ENCODE assay signal across 1 cellular context in the genomic region with DNA sequence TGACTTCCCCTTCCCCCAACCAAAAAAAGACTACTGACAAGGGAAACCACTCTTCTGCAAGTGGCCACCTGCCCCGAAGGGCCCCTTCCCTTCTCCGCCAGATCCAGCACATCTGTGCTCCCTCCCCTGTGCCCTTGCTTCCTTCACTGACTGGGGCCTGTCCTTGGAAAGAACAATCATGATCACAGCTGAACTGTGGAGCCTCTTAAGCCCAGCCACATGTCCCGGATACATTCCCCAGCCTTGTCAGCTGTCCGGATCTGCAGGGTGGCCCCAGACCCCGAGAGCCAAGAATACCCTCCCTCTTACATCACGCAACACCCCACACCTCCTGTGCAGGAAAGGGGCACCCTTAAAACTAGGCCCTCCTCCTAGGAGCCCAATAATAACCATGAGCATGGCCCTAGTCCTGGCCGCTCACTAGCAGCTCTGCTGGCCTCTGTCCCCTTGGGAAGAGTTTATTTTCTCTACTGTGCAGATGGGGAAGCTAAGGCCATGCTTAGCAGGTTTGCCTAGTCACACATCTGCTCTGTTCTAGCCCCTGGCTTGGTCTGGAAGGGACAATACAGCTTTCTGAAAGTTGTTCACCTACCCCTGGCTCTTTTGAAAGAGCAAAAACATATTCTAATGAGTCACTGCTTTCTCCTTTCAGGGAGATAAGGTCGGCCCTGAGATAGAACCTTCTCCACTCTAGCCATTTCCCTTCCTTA.
TF ChIP-seq lines count a peak whose summit lies in the region.

No MANE protein-coding gene starts in this region.

TF ChIP-seq in K562, 482 proteins besides CTCF, POLR2A, EP300 and RAD21 (continued from another document and continues in another):
- TF ChIP-seq, protein P1, sequence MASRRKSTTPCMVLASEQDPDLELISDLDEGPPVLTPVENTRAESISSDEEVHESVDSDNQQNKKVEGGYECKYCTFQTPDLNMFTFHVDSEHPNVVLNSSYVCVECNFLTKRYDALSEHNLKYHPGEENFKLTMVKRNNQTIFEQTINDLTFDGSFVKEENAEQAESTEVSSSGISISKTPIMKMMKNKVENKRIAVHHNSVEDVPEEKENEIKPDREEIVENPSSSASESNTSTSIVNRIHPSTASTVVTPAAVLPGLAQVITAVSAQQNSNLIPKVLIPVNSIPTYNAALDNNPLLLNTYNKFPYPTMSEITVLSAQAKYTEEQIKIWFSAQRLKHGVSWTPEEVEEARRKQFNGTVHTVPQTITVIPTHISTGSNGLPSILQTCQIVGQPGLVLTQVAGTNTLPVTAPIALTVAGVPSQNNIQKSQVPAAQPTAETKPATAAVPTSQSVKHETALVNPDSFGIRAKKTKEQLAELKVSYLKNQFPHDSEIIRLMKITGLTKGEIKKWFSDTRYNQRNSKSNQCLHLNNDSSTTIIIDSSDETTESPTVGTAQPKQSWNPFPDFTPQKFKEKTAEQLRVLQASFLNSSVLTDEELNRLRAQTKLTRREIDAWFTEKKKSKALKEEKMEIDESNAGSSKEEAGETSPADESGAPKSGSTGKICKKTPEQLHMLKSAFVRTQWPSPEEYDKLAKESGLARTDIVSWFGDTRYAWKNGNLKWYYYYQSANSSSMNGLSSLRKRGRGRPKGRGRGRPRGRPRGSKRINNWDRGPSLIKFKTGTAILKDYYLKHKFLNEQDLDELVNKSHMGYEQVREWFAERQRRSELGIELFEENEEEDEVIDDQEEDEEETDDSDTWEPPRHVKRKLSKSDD (conservative IDR thresholded peaks at IDR 0.05; ENCODE audit: low read length), result no peak
- TF ChIP-seq ZNF197 (CRISPR knock-in tag; IDR thresholded peaks at IDR 0.05; ENCODE audit: low read depth) (no peak), TAF7 (tag; IDR thresholded peaks at IDR 0.05) (no peak), ZNF717 (CRISPR knock-in tag; IDR thresholded peaks at IDR 0.05) (no peak), KAT7 (CRISPR knock-in tag; IDR thresholded peaks at IDR 0.05; ENCODE audit: borderline replicate concordance) (peak; percentile 68; the same call in 1 of the 2 replicates), PTTG1 (tag; IDR thresholded peaks at IDR 0.05; ENCODE audit: low read depth) (no peak), CCAR2 (IDR thresholded peaks at IDR 0.05; ENCODE audit: low read depth, low read length) (no peak), SNIP1 (IDR thresholded peaks at IDR 0.05; ENCODE audit: low read depth) (no peak), ARID2 (IDR thresholded peaks at IDR 0.05) (no peak), CEBPG (CRISPR knock-in tag; IDR thresholded peaks at IDR 0.05) (no peak), CEBPG (tag; conservative IDR thresholded peaks at IDR 0.05 in 1 of 2, IDR thresholded peaks at IDR 0.05 in 1 of 2) (no peak), MAFG (tag; conservative IDR thresholded peaks at IDR 0.05) (0 out of 2 replicates have a peak, but pooled peaks have one; percentile 9), PHB2 (IDR thresholded peaks at IDR 0.05; ENCODE audit: low read depth) (no peak), RFX5 (IDR thresholded peaks at IDR 0.05; ENCODE audit: low read depth, low read length) (no peak), ZNF79 (CRISPR knock-in tag; IDR thresholded peaks at IDR 0.05; ENCODE audit: low read depth) (no peak), MTA3 (IDR thresholded peaks at IDR 0.05; ENCODE audit: borderline replicate concordance) (no peak), FOXP1 (CRISPR knock-in tag; IDR thresholded peaks at IDR 0.05) (no peak), ZNF589 (CRISPR knock-in tag; IDR thresholded peaks at IDR 0.05; ENCODE audit: low read depth) (no peak), ILF3 (IDR thresholded peaks at IDR 0.05; ENCODE audit: borderline replicate concordance) (no peak), SRSF3 (IDR thresholded peaks at IDR 0.05; ENCODE audit: insufficient read depth, low read length) (no peak), ARID1B (IDR thresholded peaks at IDR 0.05) (peak; percentile 52), ETV6 (IDR thresholded peaks at IDR 0.05; ENCODE audit: borderline replicate concordance in 1 of 2, low read depth in 2 of 2, low read length in 1 of 2) (no peak), ETV6 (CRISPR knock-in tag; IDR thresholded peaks at IDR 0.05; ENCODE audit: borderline replicate concordance) (no peak), EHMT2 (IDR thresholded peaks at IDR 0.05) (no peak), SMARCA5 (IDR thresholded peaks at IDR 0.05) (no peak), HDAC1 (IDR thresholded peaks at IDR 0.05) (0 out of 4 replicates have a peak, but pooled peaks of 1 of the 2 experiments have one; percentile 34), ZNF316 (IDR thresholded peaks at IDR 0.05) (no peak; the same call in 1 of the 2 replicates), ZNF695 (CRISPR knock-in tag; IDR thresholded peaks at IDR 0.05) (no peak), MYC (IDR thresholded peaks at IDR 0.05; ENCODE audit: low read depth, low read length) (peak; percentile 42; the same call in 1 of the 2 replicates), MYC (CRISPR knock-in tag; IDR thresholded peaks at IDR 0.05; ENCODE audit: borderline replicate concordance, low read depth) (no peak), ERF (CRISPR knock-in tag; IDR thresholded peaks at IDR 0.05) (no peak), LCOR (CRISPR knock-in tag; IDR thresholded peaks at IDR 0.05) (no peak), MTA1 (IDR thresholded peaks at IDR 0.05; ENCODE audit: borderline replicate concordance) (no peak), XRCC4 (IDR thresholded peaks at IDR 0.05; ENCODE audit: extremely low read depth, insufficient read depth, insufficient read length) (no peak)
- TF ChIP-seq, protein P2, sequence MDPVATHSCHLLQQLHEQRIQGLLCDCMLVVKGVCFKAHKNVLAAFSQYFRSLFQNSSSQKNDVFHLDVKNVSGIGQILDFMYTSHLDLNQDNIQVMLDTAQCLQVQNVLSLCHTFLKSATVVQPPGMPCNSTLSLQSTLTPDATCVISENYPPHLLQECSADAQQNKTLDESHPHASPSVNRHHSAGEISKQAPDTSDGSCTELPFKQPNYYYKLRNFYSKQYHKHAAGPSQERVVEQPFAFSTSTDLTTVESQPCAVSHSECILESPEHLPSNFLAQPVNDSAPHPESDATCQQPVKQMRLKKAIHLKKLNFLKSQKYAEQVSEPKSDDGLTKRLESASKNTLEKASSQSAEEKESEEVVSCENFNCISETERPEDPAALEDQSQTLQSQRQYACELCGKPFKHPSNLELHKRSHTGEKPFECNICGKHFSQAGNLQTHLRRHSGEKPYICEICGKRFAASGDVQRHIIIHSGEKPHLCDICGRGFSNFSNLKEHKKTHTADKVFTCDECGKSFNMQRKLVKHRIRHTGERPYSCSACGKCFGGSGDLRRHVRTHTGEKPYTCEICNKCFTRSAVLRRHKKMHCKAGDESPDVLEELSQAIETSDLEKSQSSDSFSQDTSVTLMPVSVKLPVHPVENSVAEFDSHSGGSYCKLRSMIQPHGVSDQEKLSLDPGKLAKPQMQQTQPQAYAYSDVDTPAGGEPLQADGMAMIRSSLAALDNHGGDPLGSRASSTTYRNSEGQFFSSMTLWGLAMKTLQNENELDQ (CRISPR knock-in tag; IDR thresholded peaks at IDR 0.05; ENCODE audit: borderline replicate concordance), result no peak
- TF ChIP-seq, protein P3, sequence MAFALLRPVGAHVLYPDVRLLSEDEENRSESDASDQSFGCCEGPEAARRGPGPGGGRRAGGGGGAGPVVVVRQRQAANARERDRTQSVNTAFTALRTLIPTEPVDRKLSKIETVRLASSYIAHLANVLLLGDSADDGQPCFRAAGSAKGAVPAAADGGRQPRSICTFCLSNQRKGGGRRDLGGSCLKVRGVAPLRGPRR (CRISPR knock-in tag; IDR thresholded peaks at IDR 0.05), result no peak
- TF ChIP-seq, protein P4, sequence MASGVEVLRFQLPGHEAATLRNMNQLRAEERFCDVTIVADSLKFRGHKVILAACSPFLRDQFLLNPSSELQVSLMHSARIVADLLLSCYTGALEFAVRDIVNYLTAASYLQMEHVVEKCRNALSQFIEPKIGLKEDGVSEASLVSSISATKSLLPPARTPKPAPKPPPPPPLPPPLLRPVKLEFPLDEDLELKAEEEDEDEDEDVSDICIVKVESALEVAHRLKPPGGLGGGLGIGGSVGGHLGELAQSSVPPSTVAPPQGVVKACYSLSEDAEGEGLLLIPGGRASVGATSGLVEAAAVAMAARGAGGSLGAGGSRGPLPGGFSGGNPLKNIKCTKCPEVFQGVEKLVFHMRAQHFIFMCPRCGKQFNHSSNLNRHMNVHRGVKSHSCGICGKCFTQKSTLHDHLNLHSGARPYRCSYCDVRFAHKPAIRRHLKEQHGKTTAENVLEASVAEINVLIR (CRISPR knock-in tag; IDR thresholded peaks at IDR 0.05), result no peak
- TF ChIP-seq, protein P5, sequence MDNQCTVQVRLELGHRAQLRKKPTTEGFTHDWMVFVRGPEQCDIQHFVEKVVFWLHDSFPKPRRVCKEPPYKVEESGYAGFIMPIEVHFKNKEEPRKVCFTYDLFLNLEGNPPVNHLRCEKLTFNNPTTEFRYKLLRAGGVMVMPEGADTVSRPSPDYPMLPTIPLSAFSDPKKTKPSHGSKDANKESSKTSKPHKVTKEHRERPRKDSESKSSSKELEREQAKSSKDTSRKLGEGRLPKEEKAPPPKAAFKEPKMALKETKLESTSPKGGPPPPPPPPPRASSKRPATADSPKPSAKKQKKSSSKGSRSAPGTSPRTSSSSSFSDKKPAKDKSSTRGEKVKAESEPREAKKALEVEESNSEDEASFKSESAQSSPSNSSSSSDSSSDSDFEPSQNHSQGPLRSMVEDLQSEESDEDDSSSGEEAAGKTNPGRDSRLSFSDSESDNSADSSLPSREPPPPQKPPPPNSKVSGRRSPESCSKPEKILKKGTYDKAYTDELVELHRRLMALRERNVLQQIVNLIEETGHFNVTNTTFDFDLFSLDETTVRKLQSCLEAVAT (IDR thresholded peaks at IDR 0.05), result no peak
- TF ChIP-seq, protein P6, sequence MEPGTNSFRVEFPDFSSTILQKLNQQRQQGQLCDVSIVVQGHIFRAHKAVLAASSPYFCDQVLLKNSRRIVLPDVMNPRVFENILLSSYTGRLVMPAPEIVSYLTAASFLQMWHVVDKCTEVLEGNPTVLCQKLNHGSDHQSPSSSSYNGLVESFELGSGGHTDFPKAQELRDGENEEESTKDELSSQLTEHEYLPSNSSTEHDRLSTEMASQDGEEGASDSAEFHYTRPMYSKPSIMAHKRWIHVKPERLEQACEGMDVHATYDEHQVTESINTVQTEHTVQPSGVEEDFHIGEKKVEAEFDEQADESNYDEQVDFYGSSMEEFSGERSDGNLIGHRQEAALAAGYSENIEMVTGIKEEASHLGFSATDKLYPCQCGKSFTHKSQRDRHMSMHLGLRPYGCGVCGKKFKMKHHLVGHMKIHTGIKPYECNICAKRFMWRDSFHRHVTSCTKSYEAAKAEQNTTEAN (CRISPR knock-in tag; IDR thresholded peaks at IDR 0.05), result no peak
- TF ChIP-seq, protein P7, sequence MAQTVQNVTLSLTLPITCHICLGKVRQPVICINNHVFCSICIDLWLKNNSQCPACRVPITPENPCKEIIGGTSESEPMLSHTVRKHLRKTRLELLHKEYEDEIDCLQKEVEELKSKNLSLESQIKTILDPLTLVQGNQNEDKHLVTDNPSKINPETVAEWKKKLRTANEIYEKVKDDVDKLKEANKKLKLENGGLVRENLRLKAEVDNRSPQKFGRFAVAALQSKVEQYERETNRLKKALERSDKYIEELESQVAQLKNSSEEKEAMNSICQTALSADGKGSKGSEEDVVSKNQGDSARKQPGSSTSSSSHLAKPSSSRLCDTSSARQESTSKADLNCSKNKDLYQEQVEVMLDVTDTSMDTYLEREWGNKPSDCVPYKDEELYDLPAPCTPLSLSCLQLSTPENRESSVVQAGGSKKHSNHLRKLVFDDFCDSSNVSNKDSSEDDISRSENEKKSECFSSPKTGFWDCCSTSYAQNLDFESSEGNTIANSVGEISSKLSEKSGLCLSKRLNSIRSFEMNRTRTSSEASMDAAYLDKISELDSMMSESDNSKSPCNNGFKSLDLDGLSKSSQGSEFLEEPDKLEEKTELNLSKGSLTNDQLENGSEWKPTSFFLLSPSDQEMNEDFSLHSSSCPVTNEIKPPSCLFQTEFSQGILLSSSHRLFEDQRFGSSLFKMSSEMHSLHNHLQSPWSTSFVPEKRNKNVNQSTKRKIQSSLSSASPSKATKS (CRISPR knock-in tag; IDR thresholded peaks at IDR 0.05), result no peak
- TF ChIP-seq, protein P8, sequence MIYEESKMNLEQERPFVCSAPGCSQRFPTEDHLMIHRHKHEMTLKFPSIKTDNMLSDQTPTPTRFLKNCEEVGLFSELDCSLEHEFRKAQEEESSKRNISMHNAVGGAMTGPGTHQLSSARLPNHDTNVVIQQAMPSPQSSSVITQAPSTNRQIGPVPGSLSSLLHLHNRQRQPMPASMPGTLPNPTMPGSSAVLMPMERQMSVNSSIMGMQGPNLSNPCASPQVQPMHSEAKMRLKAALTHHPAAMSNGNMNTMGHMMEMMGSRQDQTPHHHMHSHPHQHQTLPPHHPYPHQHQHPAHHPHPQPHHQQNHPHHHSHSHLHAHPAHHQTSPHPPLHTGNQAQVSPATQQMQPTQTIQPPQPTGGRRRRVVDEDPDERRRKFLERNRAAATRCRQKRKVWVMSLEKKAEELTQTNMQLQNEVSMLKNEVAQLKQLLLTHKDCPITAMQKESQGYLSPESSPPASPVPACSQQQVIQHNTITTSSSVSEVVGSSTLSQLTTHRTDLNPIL (CRISPR knock-in tag; IDR thresholded peaks at IDR 0.05), result no peak
- TF ChIP-seq, protein P9, sequence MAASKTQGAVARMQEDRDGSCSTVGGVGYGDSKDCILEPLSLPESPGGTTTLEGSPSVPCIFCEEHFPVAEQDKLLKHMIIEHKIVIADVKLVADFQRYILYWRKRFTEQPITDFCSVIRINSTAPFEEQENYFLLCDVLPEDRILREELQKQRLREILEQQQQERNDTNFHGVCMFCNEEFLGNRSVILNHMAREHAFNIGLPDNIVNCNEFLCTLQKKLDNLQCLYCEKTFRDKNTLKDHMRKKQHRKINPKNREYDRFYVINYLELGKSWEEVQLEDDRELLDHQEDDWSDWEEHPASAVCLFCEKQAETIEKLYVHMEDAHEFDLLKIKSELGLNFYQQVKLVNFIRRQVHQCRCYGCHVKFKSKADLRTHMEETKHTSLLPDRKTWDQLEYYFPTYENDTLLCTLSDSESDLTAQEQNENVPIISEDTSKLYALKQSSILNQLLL (CRISPR knock-in tag; IDR thresholded peaks at IDR 0.05; ENCODE audit: borderline replicate concordance), result no peak
- TF ChIP-seq, protein P10, sequence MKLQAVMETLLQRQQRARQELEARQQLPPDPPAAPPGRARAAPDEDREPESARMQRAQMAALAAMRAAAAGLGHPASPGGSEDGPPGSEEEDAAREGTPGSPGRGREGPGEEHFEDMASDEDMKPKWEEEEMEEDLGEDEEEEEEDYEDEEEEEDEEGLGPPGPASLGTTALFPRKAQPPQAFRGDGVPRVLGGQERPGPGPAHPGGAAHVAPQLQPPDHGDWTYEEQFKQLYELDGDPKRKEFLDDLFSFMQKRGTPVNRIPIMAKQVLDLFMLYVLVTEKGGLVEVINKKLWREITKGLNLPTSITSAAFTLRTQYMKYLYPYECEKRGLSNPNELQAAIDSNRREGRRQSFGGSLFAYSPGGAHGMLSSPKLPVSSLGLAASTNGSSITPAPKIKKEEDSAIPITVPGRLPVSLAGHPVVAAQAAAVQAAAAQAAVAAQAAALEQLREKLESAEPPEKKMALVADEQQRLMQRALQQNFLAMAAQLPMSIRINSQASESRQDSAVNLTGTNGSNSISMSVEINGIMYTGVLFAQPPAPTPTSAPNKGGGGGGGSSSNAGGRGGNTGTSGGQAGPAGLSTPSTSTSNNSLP (IDR thresholded peaks at IDR 0.05; ENCODE audit: borderline replicate concordance, low read depth, low read length), result no peak
